ENCODE assay signal across 20 cellular contexts in genomic region chr16:70741779-70742125, GRCh38. TPM values are rescaled to one million over a fixed set of nuclear protein-coding genes. Genes with fewer than 3 reads are reported as not detected.
DNase-seq lines count a peak whose midpoint lies in the region; ATAC-seq and TF ChIP-seq lines count a peak whose summit lies in the region.
"Had no signal": no experiment of that assay in that cellular context is flagged by ENCODE, and none has a peak within 500 bp of the region (broad histone marks: within the 10 kb centered on the region; RNA-seq: fewer than 3 reads in every experiment).

No MANE protein-coding gene starts in this region.

- H3K4me2 ChIP-seq in osteoblast (ENCODE audit: insufficient read depth, low read length) = no peak overlapping the region

- no peak for TF ChIP-seq CTCF in AG04450 (IDR thresholded peaks at IDR 0.05; ENCODE audit: low read depth, low read length)
- no peak for TF ChIP-seq CTCF in chondrocyte (IDR thresholded peaks at IDR 0.05)
- TF ChIP-seq CTCF in osteoblast (IDR thresholded peaks at IDR 0.05; ENCODE audit: extremely low read depth, low read depth, low read length) = no peak
- TF ChIP-seq CTCF in testis (IDR thresholded peaks at IDR 0.05) = no peak

- H2AFZ ChIP-seq in osteoblast (ENCODE audit: low read length) = no peak overlapping the region

- no peak for DNase-seq in AG04450 (ENCODE audit: low read depth, low spot score)
- DNase-seq in CD8-positive, alpha-beta memory T cell = no peak
- no peak for DNase-seq in chondrocyte (ENCODE audit: low spot score)
- peak; percentile 73 for DNase-seq in osteoblast (ENCODE audit: insufficient read length, low spot score, missing footprints)
- DNase-seq in T-helper 17 cell = no peak
- DNase-seq in NCI-H2227 treated with DMSO at 0.1 percent for 48 hours (lab: John Stamatoyannopoulos, UW) = no peak
- no peak for DNase-seq in testis
- DNase-seq in hippocampal formation (lab: John Stamatoyannopoulos, UW) = no peak
- DNase-seq: AML-193; amygdala; Calu3; cerebellar nuclear complex; effector memory CD4-positive, alpha-beta T cell; H7; naive B cell; NCI-H187; NCI-H345; NK-92 treated with Interleukin-12 subunit alpha and Interleukin-12 subunit beta, amount 100 ng/mL, for 24 hours had no signal

- no peaks in the 10 kb centered on the region for H4K20me1 ChIP-seq in osteoblast (ENCODE audit: insufficient read depth, low read length)

- peaks cover 17% of the 10 kb centered on the region for H3K4me1 ChIP-seq in CD8-positive, alpha-beta memory T cell (ENCODE audit: insufficient read depth, low read length)
- peaks cover 49% of the 10 kb centered on the region for H3K4me1 ChIP-seq in osteoblast (ENCODE audit: insufficient read depth, low read length)
- peaks cover 35% of the 10 kb centered on the region for H3K4me1 ChIP-seq in testis

- H3K36me3 ChIP-seq in CD8-positive, alpha-beta memory T cell (ENCODE audit: insufficient read depth, low read length) = no peaks in the 10 kb centered on the region
- H3K36me3 ChIP-seq in osteoblast (ENCODE audit: insufficient read depth, low read length) (peaks cover 14% of the 10 kb centered on the region), testis (ENCODE audit: low read depth, missing control alignments) (no peaks in the 10 kb centered on the region)

- ATAC-seq in T-helper 17 cell = no peak
- ATAC-seq: heart left ventricle had no signal

- H3K4me3 ChIP-seq in AG04450 (ENCODE audit: low read depth, low read length) (no peak overlapping the region), osteoblast (ENCODE audit: insufficient read depth, low read length) (no peak overlapping the region), testis (no peak overlapping the region)
- H3K4me3 ChIP-seq in CD8-positive, alpha-beta memory T cell (ENCODE audit: low read length) = no peak overlapping the region
- H3K4me3 ChIP-seq: heart left ventricle, MG63 had no signal

- 85 to 100% methylated on average over 1 to 9 of the region's 9 CpGs for WGBS in testis, 2 donors

- CTCF ChIA-PET in AG04450 (lab: Charles Lee) = interaction anchor here (0.6 to 1.3 kb wide), 2 partner anchors 30 to 1213 kb away, joined by 4 to 5 read pairs; no protein-coding TSS in a partner anchor
- CTCF ChIA-PET in CD8-positive, alpha-beta memory T cell (lab: Charles Lee) = no interaction called here

- H3K36me3 Mint-ChIP-seq in CD8-positive, alpha-beta memory T cell = peaks cover 10 to 61% (median 10%) of the 10 kb centered on the region in 3 donors
- H3K36me3 Mint-ChIP-seq in chondrocyte (ENCODE audit: low read depth) (peaks cover 10% of the 10 kb centered on the region), T-helper 17 cell (ENCODE audit: low read depth) (peaks cover 4% of the 10 kb centered on the region)

- peaks cover 14% of the 10 kb centered on the region for H3K79me2 ChIP-seq in osteoblast (ENCODE audit: insufficient read depth, low read length)

- H3K27me3 Mint-ChIP-seq in CD8-positive, alpha-beta memory T cell = no peaks in the 10 kb centered on the region
- no peaks in the 10 kb centered on the region for H3K27me3 Mint-ChIP-seq in chondrocyte (ENCODE audit: low read depth)
- no peaks in the 10 kb centered on the region for H3K27me3 Mint-ChIP-seq in T-helper 17 cell
- H3K27me3 Mint-ChIP-seq: naive B cell had no signal

- no peaks in the 10 kb centered on the region for H3K9me3 Mint-ChIP-seq in CD8-positive, alpha-beta memory T cell
- H3K9me3 Mint-ChIP-seq in chondrocyte (ENCODE audit: low read depth) = no peaks in the 10 kb centered on the region

- H3K27me3 ChIP-seq in AG04450 (ENCODE audit: control insufficient read depth, insufficient read depth, low read length) (no peaks in the 10 kb centered on the region), osteoblast (ENCODE audit: insufficient read depth, low read length) (no peaks in the 10 kb centered on the region), testis (no peaks in the 10 kb centered on the region)
- H3K27me3 ChIP-seq in CD8-positive, alpha-beta memory T cell (ENCODE audit: insufficient read depth, low read length, poor library complexity, severe bottlenecking) = no peaks in the 10 kb centered on the region
- H3K27me3 ChIP-seq: heart left ventricle, MG63 had no signal

- H3K9me3 ChIP-seq in AG04450 (ENCODE audit: control insufficient read depth, insufficient read depth, low read length) (peaks cover 8% of the 10 kb centered on the region; the same call in 1 of the 2 replicates), osteoblast (ENCODE audit: low read depth, low read length) (no peaks in the 10 kb centered on the region), T-helper 17 cell (ENCODE audit: control insufficient read depth, low read length, poor library complexity, severe bottlenecking) (no peaks in the 10 kb centered on the region), testis (no peaks in the 10 kb centered on the region)
- no peaks in the 10 kb centered on the region for H3K9me3 ChIP-seq in CD8-positive, alpha-beta memory T cell (ENCODE audit: low read length)
- H3K9me3 ChIP-seq: heart left ventricle, MG63 had no signal

- POLR2A ChIA-PET in AG04450 (lab: Yijun Ruan, JAX) = interaction anchor here (1.2 to 1.6 kb wide), 3 partner anchors 9 to 39 kb away, joined by 4 to 11 read pairs (median 7); no protein-coding TSS in a partner anchor
- POLR2A ChIA-PET in CD8-positive, alpha-beta memory T cell (lab: Charles Lee) = no interaction called here

- H3K4me1 Mint-ChIP-seq in CD8-positive, alpha-beta memory T cell = peaks cover 26 to 43% (median 27%) of the 10 kb centered on the region in 3 donors
- peaks cover 61% of the 10 kb centered on the region for H3K4me1 Mint-ChIP-seq in chondrocyte (ENCODE audit: low read depth)
- H3K4me1 Mint-ChIP-seq in T-helper 17 cell = peaks cover 24% of the 10 kb centered on the region

- no peak overlapping the region for H3K4me3 Mint-ChIP-seq in CD8-positive, alpha-beta memory T cell
- H3K4me3 Mint-ChIP-seq in chondrocyte (ENCODE audit: unreplicated experiment) = no peak overlapping the region
- H3K4me3 Mint-ChIP-seq in T-helper 17 cell = no peak overlapping the region
- H3K4me3 Mint-ChIP-seq: naive B cell had no signal

- H3K27ac Mint-ChIP-seq in CD8-positive, alpha-beta memory T cell = peak overlapping the region in 5 of 8 donors; percentile 26 to 82 (median 45)
- H3K27ac Mint-ChIP-seq in chondrocyte (ENCODE audit: unreplicated experiment) (peak overlapping the region; percentile 86), T-helper 17 cell (no peak overlapping the region)
- H3K27ac Mint-ChIP-seq: naive B cell had no signal

- intact Hi-C loops in testis (cut with DNase I; ENCODE audit: low total_unique reads) = no loop called here

- H3K27ac ChIP-seq in AG04450 (ENCODE audit: low read depth, low read length) = peak overlapping the region; percentile 93
- no peak overlapping the region for H3K27ac ChIP-seq in CD8-positive, alpha-beta memory T cell (ENCODE audit: low read depth, low read length)
- H3K27ac ChIP-seq in osteoblast (ENCODE audit: low read depth, low read length) = peak overlapping the region; percentile 89
- no peak overlapping the region for H3K27ac ChIP-seq in testis

- TF ChIP-seq POLR2A in testis (IDR thresholded peaks at IDR 0.05) = no peak

RNA-seq across cellular contexts. Expression of gene MTSS2, which starts 55.9 kb away (rescaled TPM):
- polyA plus RNA-seq in AG04450 (2011; rRNA removed) (57.9 and 80.1 TPM in 2 replicates), testis (ENCODE audit: insufficient read depth, low read depth, low replicate concordance) (24.6 TPM)
- polyA minus RNA-seq in AG04450 (2011; rRNA and poly(A)+ RNA removed) = 55.0 and 67.0 TPM in 2 replicates
- 1 to 10 TPM; 2.2 to 3.0 TPM for total RNA-seq in CD8-positive, alpha-beta memory T cell
- polyA plus RNA-seq in CD8-positive, alpha-beta memory T cell = not detected
- total RNA-seq in chondrocyte (243 to 296 TPM (median 282 TPM) in 3 replicates), osteoblast (54.2 and 56.5 TPM in 2 replicates), T-helper 17 cell (1 to 10 TPM; 4.4 to 6.9 TPM), testis (10 to 100 TPM; 25.6 to 28.7 TPM)

RNA-seq across cellular contexts. Expression of gene VAC14, which starts 59.2 kb away (rescaled TPM):
- 30.2 and 38.6 TPM in 2 replicates for polyA plus RNA-seq in AG04450 (2011; rRNA removed)
- 49.3 and 61.4 TPM in 2 replicates for polyA minus RNA-seq in AG04450 (2011; rRNA and poly(A)+ RNA removed)
- 10 to 100 TPM; 45.9 to 50.3 TPM for total RNA-seq in CD8-positive, alpha-beta memory T cell
- 43.4 TPM for polyA plus RNA-seq in CD8-positive, alpha-beta memory T cell
- total RNA-seq in chondrocyte = 35.6 to 40.3 TPM (median 37.9 TPM) in 3 replicates
- 72.7 and 83.7 TPM in 2 replicates for total RNA-seq in osteoblast
- total RNA-seq in T-helper 17 cell = 10 to 100 TPM; 36.7 to 38.4 TPM
- total RNA-seq in testis = 10 to 100 TPM; 61.8 to 80.5 TPM
- polyA plus RNA-seq in testis (ENCODE audit: insufficient read depth, low read depth, low replicate concordance) = 41.0 TPM

Comparison
In these comparisons a context has a peak if more than half of its experiments do, and no peak if none do; other contexts are left out.
1. H3K27ac ChIP-seq: peak in AG04450 (single experiment) and osteoblast (single experiment); none in CD8-positive, alpha-beta memory T cell (single experiment) and testis (0 of 2).